Comparison of ENCODE assay signal across 8 cellular contexts in genomic region chr6:43629505-43630300, GRCh38. TPM values are rescaled to one million over a fixed set of nuclear protein-coding genes. Genes with fewer than 3 reads are reported as not detected.
DNase-seq lines count a peak whose midpoint lies in the region; ATAC-seq and TF ChIP-seq lines count a peak whose summit lies in the region.

No MANE protein-coding gene starts in this region.

- H3K27ac ChIP-seq in BLaER1 treated with 17β-estradiol and CSF1 and Interleukin-3, amounts not matched to agents 10 nM and 100 nM, result peak overlapping the region; percentile 85 to 99 (median 97)
- H3K27ac ChIP-seq in colonic mucosa, result peak overlapping the region; percentile 94

- peak overlapping the region; percentile 85 to 98 (median 95) for H3K9ac ChIP-seq in BLaER1 treated with 17β-estradiol and CSF1 and Interleukin-3, amounts not matched to agents 10 nM and 100 nM
- H3K9ac ChIP-seq in colonic mucosa (ENCODE audit: low read depth in 2 of 2, low read length in 2 of 2), result peak overlapping the region; percentile 81 to 99

- H3K4me2 ChIP-seq in BLaER1 treated with 17β-estradiol and CSF1 and Interleukin-3, amounts not matched to agents 10 nM and 100 nM, result peak overlapping the region; percentile 83 to 99 (median 94)

- peaks cover 38% of the 10 kb centered on the region for H3K4me1 Mint-ChIP-seq in activated CD4-positive, alpha-beta T cell treated with anti-CD3 and anti-CD28 coated beads, Interleukin-2, amount 10 ng/mL, durations not matched to agents 24 days and 14 days

- no peaks in the 10 kb centered on the region for H3K9me3 Mint-ChIP-seq in activated CD4-positive, alpha-beta T cell treated with anti-CD3 and anti-CD28 coated beads, Interleukin-2, amount 10 ng/mL, durations not matched to agents 24 days and 14 days

- H3K27me3 ChIP-seq in BLaER1 treated with 17β-estradiol and CSF1 and Interleukin-3, amounts not matched to agents 10 nM and 100 nM, result no peaks in the 10 kb centered on the region
- no peaks in the 10 kb centered on the region for H3K27me3 ChIP-seq in colonic mucosa

- peak overlapping the region; percentile 64 to 98 (median 94) for H3K4me3 ChIP-seq in BLaER1 treated with 17β-estradiol and CSF1 and Interleukin-3, amounts not matched to agents 10 nM and 100 nM
- peak overlapping the region; percentile 47 for H3K4me3 ChIP-seq in colonic mucosa

- peaks cover 26% of the 10 kb centered on the region for H3K36me3 Mint-ChIP-seq in activated CD4-positive, alpha-beta T cell treated with anti-CD3 and anti-CD28 coated beads, Interleukin-2, amount 10 ng/mL, durations not matched to agents 24 days and 14 days (ENCODE audit: low read depth)

- no peaks in the 10 kb centered on the region for H3K27me3 Mint-ChIP-seq in activated CD4-positive, alpha-beta T cell treated with anti-CD3 and anti-CD28 coated beads, Interleukin-2, amount 10 ng/mL, durations not matched to agents 24 days and 14 days

- peaks cover 0 to 30% (median 11%) of the 10 kb centered on the region in 11 experiments; a peak in 8 of 22 replicates for H4K20me1 ChIP-seq in BLaER1 treated with 17β-estradiol and CSF1 and Interleukin-3, amounts not matched to agents 10 nM and 100 nM

- peaks cover 16 to 23% (median 19%) of the 10 kb centered on the region in 11 experiments for H3K36me3 ChIP-seq in BLaER1 treated with 17β-estradiol and CSF1 and Interleukin-3, amounts not matched to agents 10 nM and 100 nM
- no peaks in the 10 kb centered on the region for H3K36me3 ChIP-seq in colonic mucosa

- H3K27ac Mint-ChIP-seq in activated CD4-positive, alpha-beta T cell treated with anti-CD3 and anti-CD28 coated beads, Interleukin-2, amount 10 ng/mL, durations not matched to agents 24 days and 14 days, result peak overlapping the region; percentile 99

- TF ChIP-seq CTCF in colonic mucosa (IDR thresholded peaks at IDR 0.05), result no peak

- H3K9me3 ChIP-seq in BLaER1 treated with 17β-estradiol and CSF1 and Interleukin-3, amounts not matched to agents 10 nM and 100 nM (replicated peaks in 1 of 11), result no peaks in the 10 kb centered on the region
- H3K9me3 ChIP-seq in colonic mucosa, result no peaks in the 10 kb centered on the region

- H3K4me3 Mint-ChIP-seq in activated CD4-positive, alpha-beta T cell treated with anti-CD3 and anti-CD28 coated beads, Interleukin-2, amount 10 ng/mL, durations not matched to agents 24 days and 14 days, result peak overlapping the region; percentile 99

- intact Hi-C loops in activated CD4-positive, alpha-beta T cell treated with anti-CD3 and anti-CD28 coated beads, Interleukin-2, amount 10 ng/mL, durations not matched to agents 24 days and 14 days (cut with micrococcal nuclease), result loop anchor here (1.0 to 10.0 kb wide), 7 partner anchors 53 to 497 kb away; partner anchors contain the start of genes MRPL14, MRPS18A, POLH and POLR1C
- intact Hi-C loops in colonic mucosa (cut with DNase I) (no loop called here), left colon (cut with DNase I, micrococcal nuclease) (no loop called here)

- peak; percentile 71 for ATAC-seq in GM19328 (IDR thresholded peaks at IDR 0.05; ENCODE audit: unreplicated experiment)
- peak; percentile 41 for ATAC-seq in HG03469 (IDR thresholded peaks at IDR 0.05; ENCODE audit: unreplicated experiment)
- peak; percentile 75 for ATAC-seq in left colon

- peaks cover 53 to 71% (median 67%) of the 10 kb centered on the region in 10 experiments for H3K4me1 ChIP-seq in BLaER1 treated with 17β-estradiol and CSF1 and Interleukin-3, amounts not matched to agents 10 nM and 100 nM
- H3K4me1 ChIP-seq in colonic mucosa, result no peaks in the 10 kb centered on the region

- DNase-seq in NCI-H526 (lab: John Stamatoyannopoulos, UW), result peak; percentile 89 to 96
- DNase-seq in activated CD4-positive, alpha-beta T cell treated with anti-CD3 and anti-CD28 coated beads, Interleukin-2, amount 10 ng/mL, durations not matched to agents 24 days and 14 days, result peak; percentile 98
- peak; percentile 98 for DNase-seq in colonic mucosa
- DNase-seq in left colon, result peak; percentile 96 to 97
- peak; percentile 64 to 73 for DNase-seq in stimulated activated CD4-positive, alpha-beta T cell treated with anti-CD3 and anti-CD28 coated beads, Interleukin-1b, Interleukin-23, amount 100 ng/mL, for 4 hours (ENCODE audit: low read depth in 2 of 2)

RNA-seq across cellular contexts. Expression of gene GTPBP2, which starts 0.6 kb away (rescaled TPM):
- total RNA-seq in activated CD4-positive, alpha-beta T cell treated with anti-CD3 and anti-CD28 coated beads, Interleukin-2, amount 10 ng/mL, durations not matched to agents 24 days and 14 days, result 69.4 and 70.3 TPM in 2 replicates
- 10 to 100 TPM; 50.0 to 51.7 TPM for total RNA-seq in colonic mucosa
- 10 to 100 TPM; 63.7 to 95.8 TPM for total RNA-seq in left colon

RNA-seq across cellular contexts. Expression of gene MAD2L1BP, which starts 5.9 kb away (rescaled TPM):
- 36.3 and 40.2 TPM in 2 replicates for total RNA-seq in activated CD4-positive, alpha-beta T cell treated with anti-CD3 and anti-CD28 coated beads, Interleukin-2, amount 10 ng/mL, durations not matched to agents 24 days and 14 days
- total RNA-seq in colonic mucosa (10 to 100 TPM; 47.7 to 48.8 TPM), left colon (10 to 100 TPM; 37.0 to 49.8 TPM)

RNA-seq across cellular contexts. Expression of gene RSPH9, which starts 15.1 kb away (rescaled TPM):
- not detected in 2 replicates for total RNA-seq in activated CD4-positive, alpha-beta T cell treated with anti-CD3 and anti-CD28 coated beads, Interleukin-2, amount 10 ng/mL, durations not matched to agents 24 days and 14 days
- total RNA-seq in colonic mucosa (not detected), left colon (under 1 TPM in 1 of 2 donors, not detected in 1; 0.11 TPM)

RNA-seq across cellular contexts. Expression of gene POLH, which starts 53.7 kb away (rescaled TPM):
- total RNA-seq in activated CD4-positive, alpha-beta T cell treated with anti-CD3 and anti-CD28 coated beads, Interleukin-2, amount 10 ng/mL, durations not matched to agents 24 days and 14 days, result 34.2 and 37.9 TPM in 2 replicates
- 10 to 100 TPM; 12.3 to 23.8 TPM for total RNA-seq in colonic mucosa
- total RNA-seq in left colon, result 10 to 100 TPM; 11.2 to 11.3 TPM

RNA-seq across cellular contexts. Expression of gene XPO5, which starts 53.9 kb away (rescaled TPM):
- 143 and 145 TPM in 2 replicates for total RNA-seq in activated CD4-positive, alpha-beta T cell treated with anti-CD3 and anti-CD28 coated beads, Interleukin-2, amount 10 ng/mL, durations not matched to agents 24 days and 14 days
- total RNA-seq in colonic mucosa, result 10 to 100 TPM; 23.1 to 32.3 TPM
- 10 to 100 TPM; 20.0 to 23.2 TPM for total RNA-seq in left colon

Comparison
In these comparisons a context has a peak if more than half of its experiments do, and no peak if none do; other contexts are left out.
1. Peak in every context shown above with its lines: DNase-seq, ATAC-seq, H3K4me3 ChIP-seq and H3K27ac ChIP-seq.